In genomic region chr11:110724358-110724757, GRCh38 we compare ENCODE assay signal across 27 cellular contexts.
"Had no signal": no experiment of that assay in that cellular context is flagged by ENCODE, and none has a peak within 500 bp of the region (broad histone marks: within the 10 kb centered on the region; RNA-seq: fewer than 3 reads in every experiment).

No MANE protein-coding gene starts in this region.

- ATAC-seq: stimulated activated effector memory CD8-positive, alpha-beta T cell treated with anti-CD3 and anti-CD28 coated beads, Interleukin-12 subunit alpha, Interleukin-12 subunit beta, amount 100 ng/mL, for 72 hours; stimulated activated memory B cell treated with anti-CD40 and anti-IgM and Interleukin-4, amounts not matched to agents 10 μg/mL and 1 μg/mL and 100 μg/mL, for 72 hours; stimulated activated naive B cell treated with anti-CD40 and anti-IgM and Interleukin-4, amounts not matched to agents 10 μg/mL and 1 μg/mL and 100 μg/mL, for 72 hours; stimulated activated naive CD8-positive, alpha-beta T cell treated with anti-CD3 and anti-CD28 coated beads, Interleukin-15, amount 100 ng/mL, for 72 hours; stimulated activated naive CD8-positive, alpha-beta T cell treated with anti-CD3 and anti-CD28 coated beads, Interleukin-15, Interleukin-2, amounts not matched to agents 100 U/mL and 50 U/mL, for 24 hours; upper lobe of right lung had no signal

- H3K4me1 ChIP-seq: suprapubic skin, testis, tibial artery, tibial nerve, transverse colon, upper lobe of right lung, uterus, vagina had no signal

- H3K36me3 ChIP-seq: stomach, suprapubic skin, thoracic aorta, thyroid gland, tibial artery, tibial nerve, transverse colon, upper lobe of left lung, upper lobe of right lung, uterus, vagina had no signal

- DNase-seq: stimulated activated CD4-positive, alpha-beta T cell treated with anti-CD3 and anti-CD28 coated beads, Interleukin-2, amount 100 ng/mL, for 48 hours; stimulated activated CD4-positive, alpha-beta T cell treated with anti-CD3 and anti-CD28 coated beads, Interleukin-4, amount 100 ng/mL, for 1 hour; stimulated activated CD4-positive, alpha-beta T cell treated with anti-CD3 and anti-CD28 coated beads, Interleukin-4, amount 100 ng/mL, for 24 hours; stimulated activated CD4-positive, alpha-beta T cell treated with anti-CD3 and anti-CD28 coated beads, Interleukin-4, amount 100 ng/mL, for 4 hours; stimulated activated CD8-positive, alpha-beta memory T cell treated with anti-CD3 and anti-CD28 coated beads, Interleukin-4, amount 100 ng/mL, for 48 hours; stimulated activated naive B cell treated with anti-CD40 and anti-IgM and Interleukin-4, amounts not matched to agents 10 μg/mL and 1 μg/mL and 100 μg/mL, for 72 hours; stimulated activated naive CD4-positive, alpha-beta T cell; stimulated activated naive CD4-positive, alpha-beta T cell treated with Interleukin-2 at 50 U/mL for 16 hours; stimulated activated naive CD8-positive, alpha-beta T cell treated with anti-CD3 and anti-CD28 coated beads, Interleukin-15, amount 100 ng/mL, for 72 hours; stimulated activated naive CD8-positive, alpha-beta T cell treated with anti-CD3 and anti-CD28 coated beads, Interleukin-15, Interleukin-2, amounts not matched to agents 100 U/mL and 50 U/mL, for 24 hours; stomach; substantia nigra; testis; thyroid gland; tibial artery; transverse colon; trophoblast cell; upper lobe of left lung; upper lobe of right lung; uterus had no signal

- H3K4me3 ChIP-seq: stomach, suprapubic skin, testis, thoracic aorta, thyroid gland, tibial artery, tibial nerve, transverse colon, upper lobe of left lung, upper lobe of right lung, uterus, vagina had no signal

- H3K27me3 ChIP-seq: stomach, suprapubic skin, testis, thyroid gland, tibial artery, tibial nerve, transverse colon, upper lobe of left lung, upper lobe of right lung, uterus, vagina had no signal

- FAIRE-seq: urothelium cell line had no signal

- H3K9me3 ChIP-seq: stomach, suprapubic skin, testis, thoracic aorta, thyroid gland, tibial artery, transverse colon, upper lobe of left lung, upper lobe of right lung, uterus, vagina had no signal

- H3K27ac ChIP-seq: stomach, suprapubic skin, testis, thoracic aorta, thyroid gland, tibial artery, tibial nerve, transverse colon, upper lobe of left lung, upper lobe of right lung, uterus, vagina had no signal
